In genomic region chr2:129431881-129432280, GRCh38 we compare ENCODE assay signal across 8 cellular contexts.
"Had no signal": no experiment of that assay in that cellular context is flagged by ENCODE, and none has a peak within 500 bp of the region (broad histone marks: within the 10 kb centered on the region; RNA-seq: fewer than 3 reads in every experiment).

No MANE protein-coding gene starts in this region.

- H3K27ac ChIP-seq: GM23248 had no signal

- H3K27ac Mint-ChIP-seq: HFFc6, IgD-negative memory B cell had no signal

- ATAC-seq: HCT116 had no signal

- H3K4me3 ChIP-seq: GM23248, HAP-1 had no signal

- H3K4me1 ChIP-seq: HAP-1 had no signal

- H3K36me3 ChIP-seq: HAP-1 had no signal

- H3K9me3 ChIP-seq: HAP-1 had no signal

- H3K4me1 Mint-ChIP-seq: IgD-negative memory B cell had no signal

- H3K4me3 Mint-ChIP-seq: HFFc6, IgD-negative memory B cell had no signal

- DNase-seq: GM23248, GOT3, H7, HFFc6 had no signal

- H3K9me3 Mint-ChIP-seq: IgD-negative memory B cell had no signal

- FAIRE-seq: HTR-8/SVneo had no signal
